Comparison of ENCODE assay signal across 13 cellular contexts in the genomic region with DNA sequence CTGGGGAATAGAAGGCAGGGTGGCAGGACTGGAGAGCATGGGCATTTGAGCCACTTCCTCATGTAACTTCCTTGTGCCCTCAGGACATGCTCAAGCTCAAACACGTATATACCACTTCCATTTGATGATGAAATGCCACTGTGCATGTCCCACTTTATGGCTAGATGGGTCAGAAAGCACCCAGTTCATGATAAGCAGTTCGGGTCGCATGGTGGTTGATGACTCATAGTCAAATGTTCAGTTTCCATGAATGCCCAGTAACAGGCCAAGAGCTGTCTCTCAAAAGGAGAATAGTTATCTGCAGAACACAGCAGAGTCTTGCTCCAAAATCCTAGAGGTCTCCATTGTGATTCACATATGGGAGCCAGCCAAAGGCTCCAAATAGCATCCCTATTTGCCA.
"Had no signal": no experiment of that assay in that cellular context is flagged by ENCODE, and none has a peak within 500 bp of the region (broad histone marks: within the 10 kb centered on the region; RNA-seq: fewer than 3 reads in every experiment).

No MANE protein-coding gene starts in this region.

- H3K27ac ChIP-seq: adrenal gland, epithelial cell of prostate, suprapubic skin had no signal

- ATAC-seq: sciatic nerve had no signal

- H3K4me1 ChIP-seq: adrenal gland, suprapubic skin had no signal

- H3K9me3 ChIP-seq: adrenal gland, suprapubic skin had no signal

- H3K4me3 ChIP-seq: adrenal gland, suprapubic skin had no signal

- DNase-seq: activated B cell treated with CpG ODN at 0.5 μM for 24 hours; activated CD4-positive, alpha-beta T cell treated with anti-CD3 and anti-CD28 coated beads, Interleukin-2, amount 10 ng/mL, durations not matched to agents 24 days and 14 days; activated naive CD4-positive, alpha-beta T cell treated with anti-CD3 and anti-CD28 coated beads, Interleukin-2, amount 50 U/mL, for 16 hours; activated T-cell treated with anti-CD3 and anti-CD28 coated beads for 4 hours; adrenal gland; cortex of kidney; effector memory CD4-positive, alpha-beta T cell; stimulated activated CD4-positive, alpha-beta T cell treated with anti-CD3 and anti-CD28 coated beads, Interleukin-2, amount 100 ng/mL, for 24 hours; stimulated activated naive CD4-positive, alpha-beta T cell treated with Interleukin-2 at 50 U/mL for 16 hours; T1000 had no signal

- H3K36me3 ChIP-seq: adrenal gland, suprapubic skin had no signal
